ENCODE assay signal across 11 cellular contexts in the genomic region with DNA sequence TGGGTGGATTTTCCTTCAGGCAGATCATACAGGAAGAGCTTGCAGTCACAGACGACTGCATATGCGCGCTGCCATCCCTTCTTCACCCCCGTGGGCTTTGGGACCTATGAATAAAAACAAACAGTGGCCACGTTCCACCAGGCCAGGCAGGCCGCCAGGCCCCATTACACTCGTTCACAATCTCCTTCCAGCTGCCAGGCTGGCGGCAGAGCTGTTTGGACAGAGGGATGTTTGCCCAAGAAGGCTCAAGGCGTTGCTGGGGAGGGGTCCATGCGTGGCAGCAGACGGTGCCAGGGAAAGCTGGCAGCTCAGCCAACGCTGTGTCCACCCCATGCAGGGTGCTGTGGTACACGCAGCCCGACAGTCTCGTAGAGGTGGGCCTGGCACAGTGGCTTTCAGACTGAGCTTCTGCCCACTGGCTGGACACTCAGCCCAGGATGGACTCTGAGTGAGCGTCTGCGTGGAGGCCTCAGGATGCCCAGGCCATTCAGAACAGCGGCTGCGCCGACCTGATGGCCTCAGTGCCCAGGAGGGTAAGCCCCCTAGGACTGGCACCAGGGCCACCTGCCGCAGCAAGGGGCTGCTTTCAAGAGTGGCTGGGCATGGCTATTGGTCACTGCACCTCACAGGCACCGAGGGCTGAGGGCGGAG. TPM values are rescaled to one million over a fixed set of nuclear protein-coding genes. Genes with fewer than 3 reads are reported as not detected.
DNase-seq lines count a peak whose midpoint lies in the region; ATAC-seq and TF ChIP-seq lines count a peak whose summit lies in the region.
"Had no signal": no experiment of that assay in that cellular context is flagged by ENCODE, and none has a peak within 500 bp of the region (broad histone marks: within the 10 kb centered on the region; RNA-seq: fewer than 3 reads in every experiment).

No MANE protein-coding gene starts in this region.

- intact Hi-C loops in natural killer cell (cut with micrococcal nuclease): no loop called here

- peak overlapping the region; percentile 59 for H3K9ac ChIP-seq in BLaER1

- no peaks in the 10 kb centered on the region for H3K27me3 Mint-ChIP-seq in natural killer cell (ENCODE audit: low read depth in 2 of 2)

- peak overlapping the region; percentile 14 to 37 for H3K27ac Mint-ChIP-seq in natural killer cell

- peaks cover 52% of the 10 kb centered on the region for H3K4me1 ChIP-seq in BLaER1

- no peaks in the 10 kb centered on the region for H3K27me3 ChIP-seq in BLaER1

- no peaks in the 10 kb centered on the region for H3K36me3 Mint-ChIP-seq in natural killer cell
- H3K36me3 Mint-ChIP-seq: activated naive CD4-positive, alpha-beta T cell treated with anti-CD3 and anti-CD28 coated beads, Interleukin-2, amount 50 U/mL, for 72 hours had no signal

- H3K36me3 ChIP-seq in BLaER1: peaks cover 33% of the 10 kb centered on the region

- H3K4me2 ChIP-seq in BLaER1: peak overlapping the region; percentile 88

- H3K9me3 ChIP-seq in BLaER1: no peaks in the 10 kb centered on the region

- no peak overlapping the region for H3K4me3 Mint-ChIP-seq in natural killer cell

- DNase-seq in NCI-H1092 treated with DMSO at 0.1 percent for 48 hours (lab: John Stamatoyannopoulos, UW) (peak; percentile 93), cerebellum (ENCODE audit: low spot score) (peak; percentile 39), natural killer cell (no peak), D341Med (ENCODE audit: low spot score) (no peak)
- DNase-seq: NCI-H1436 had no signal

- peaks cover 10 to 11% of the 10 kb centered on the region in 2 donors for H3K4me1 Mint-ChIP-seq in natural killer cell

- no peak overlapping the region for H3K4me3 ChIP-seq in BLaER1

- no peak for ATAC-seq in natural killer cell
- no peak for ATAC-seq in HG03135 (IDR thresholded peaks at IDR 0.05; ENCODE audit: unreplicated experiment)
- no peak for ATAC-seq in GM19324 (IDR thresholded peaks at IDR 0.05; ENCODE audit: low FRiP score, unreplicated experiment)
- no peak for ATAC-seq in GM19023 (IDR thresholded peaks at IDR 0.05; ENCODE audit: unreplicated experiment)

- no peaks in the 10 kb centered on the region for H3K9me3 Mint-ChIP-seq in natural killer cell
- H3K9me3 Mint-ChIP-seq: activated naive CD4-positive, alpha-beta T cell treated with anti-CD3 and anti-CD28 coated beads, Interleukin-2, amount 50 U/mL, for 72 hours; T-helper 1 cell treated with Interleukin-12 subunit alpha and Interleukin-12 subunit beta and Interleukin-4 antibody, amounts not matched to agents 30 μg/mL and 1 μg/mL, for 36 hours had no signal

- H3K27ac ChIP-seq in BLaER1: peak overlapping the region; percentile 83

- TF ChIP-seq CTCF in natural killer cell (IDR thresholded peaks at IDR 0.05): no peak

- no peaks in the 10 kb centered on the region for H4K20me1 ChIP-seq in BLaER1

RNA-seq across cellular contexts. Expression of a gene that starts 27.5 kb away (rescaled TPM):
- total RNA-seq in cerebellum (0.73 TPM), natural killer cell (1 to 10 TPM in 2 of 3 donors, under 1 TPM in 1; 0.24 to 2.4 (median 2.0) TPM)

Comparison
In these comparisons a context has a peak if more than half of its experiments do, and no peak if none do; other contexts are left out.
1. DNase-seq: peak in NCI-H1092 treated with DMSO at 0.1 percent for 48 hours (single experiment) and cerebellum (single experiment); none in natural killer cell (single experiment) and D341Med (single experiment).